ENCODE assay signal across 8 cellular contexts in the genomic region with DNA sequence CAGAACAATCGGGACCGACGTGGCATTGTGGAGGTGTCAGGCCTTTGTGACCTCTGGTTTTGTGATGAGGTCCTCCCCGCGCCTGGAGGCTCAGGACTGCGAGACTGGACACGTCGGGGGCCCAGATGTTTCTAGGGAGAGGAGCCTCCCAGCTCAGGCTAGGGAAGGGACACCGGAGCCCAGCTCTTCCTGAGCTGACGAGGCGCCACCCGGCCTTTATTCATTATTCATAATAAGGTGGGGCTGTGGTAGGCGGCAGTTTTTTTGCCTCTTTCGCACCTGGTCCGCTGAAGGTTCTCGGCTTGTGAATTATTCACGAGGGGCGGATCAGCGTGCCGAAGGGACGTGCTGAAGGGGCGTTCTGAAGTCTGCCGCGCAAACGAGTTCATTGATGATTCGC. TPM values are rescaled to one million over a fixed set of nuclear protein-coding genes. Genes with fewer than 3 reads are reported as not detected.
DNase-seq lines count a peak whose midpoint lies in the region; ATAC-seq and TF ChIP-seq lines count a peak whose summit lies in the region.

No MANE protein-coding gene starts in this region.

- TF ChIP-seq CTCF in DOHH2 (IDR thresholded peaks at IDR 0.05; ENCODE audit: low read depth, low read length, poor library complexity, severe bottlenecking): no peak
- no peak for TF ChIP-seq CTCF in endodermal cell (conservative IDR thresholded peaks at IDR 0.05)
- no peak for TF ChIP-seq CTCF in WERI-Rb-1 (IDR thresholded peaks at IDR 0.05; ENCODE audit: low read depth, low read length)

- H3K4me1 ChIP-seq in DOHH2 (ENCODE audit: control insufficient read depth, low read length) (peaks cover 38% of the 10 kb centered on the region), endodermal cell (ENCODE audit: control insufficient read depth, insufficient read depth, low read length) (no peaks in the 10 kb centered on the region), neuron (ENCODE audit: insufficient read depth, low read length) (peaks cover 22% of the 10 kb centered on the region), urinary bladder (ENCODE audit: insufficient read depth) (no peaks in the 10 kb centered on the region)

- H3K4me3 Mint-ChIP-seq in endodermal cell: peak overlapping the region; percentile 65

- H3K79me2 ChIP-seq in DOHH2 (ENCODE audit: control insufficient read depth, low read length): peaks cover 40% of the 10 kb centered on the region

- 1 to 2% methylated on average over 9 to 25 of the region's 26 CpGs for whole genome bisulfite sequencing in endodermal cell (ENCODE audit: insufficient coverage in 1 of 2, insufficient read length in 1 of 2), 2 experiments
- 10% methylated on average over 26 of the region's 26 CpGs for WGBS in urinary bladder

- ATAC-seq in GM21528 (IDR thresholded peaks at IDR 0.05; ENCODE audit: low FRiP score, unreplicated experiment): no peak

- no peaks in the 10 kb centered on the region for H3K9me2 ChIP-seq in DOHH2 (replicated peaks; ENCODE audit: control insufficient read depth, low read length)

- H3K27ac ChIP-seq in DOHH2 (ENCODE audit: low read depth, low read length): peak overlapping the region; percentile 96
- no peak overlapping the region for H3K27ac ChIP-seq in endodermal cell (ENCODE audit: low read depth, low read length)
- no peak overlapping the region for H3K27ac ChIP-seq in urinary bladder (ENCODE audit: low read depth)
- no peak overlapping the region for H3K27ac ChIP-seq in WERI-Rb-1

- H3K4me3 ChIP-seq in DOHH2 (ENCODE audit: low read length) (peak overlapping the region; percentile 81), endodermal cell (ENCODE audit: low read length) (peak overlapping the region; percentile 73), neuron (ENCODE audit: low read length) (peak overlapping the region; percentile 50), urinary bladder (ENCODE audit: low read depth, low read length) (peak overlapping the region; percentile 48), WERI-Rb-1 (ENCODE audit: low read depth, low read length) (no peak overlapping the region)

- H3K27ac Mint-ChIP-seq in endodermal cell: no peak overlapping the region

- H3K27me3 ChIP-seq in DOHH2 (ENCODE audit: control insufficient read depth, low read length): no peaks in the 10 kb centered on the region
- H3K27me3 ChIP-seq in endodermal cell (ENCODE audit: control insufficient read depth, insufficient read depth, low read length, poor library complexity, severe bottlenecking): peaks cover 9% of the 10 kb centered on the region
- H3K27me3 ChIP-seq in neuron (ENCODE audit: insufficient read depth, low read length): no peaks in the 10 kb centered on the region
- peaks cover 42% of the 10 kb centered on the region for H3K27me3 ChIP-seq in WERI-Rb-1 (ENCODE audit: insufficient read depth, low read depth, severe bottlenecking)

- H4K20me1 ChIP-seq in DOHH2 (ENCODE audit: control insufficient read depth, insufficient read depth, low read depth, low read length): peaks cover 3% of the 10 kb centered on the region; the same call in 1 of the 2 replicates

- peak overlapping the region; percentile 92 for H3K4me2 ChIP-seq in DOHH2 (ENCODE audit: low read length)

- H3K9ac ChIP-seq in endodermal cell (ENCODE audit: extremely low read depth, low read length, poor library complexity, severe bottlenecking): no peak overlapping the region

- DNase-seq in NCI-H146 treated with DMSO at 0.1 percent for 48 hours (lab: John Stamatoyannopoulos, UW; ENCODE audit: unreplicated experiment) (peak; percentile 54), endodermal cell (peak; percentile 72), WERI-Rb-1 (no peak)
- DNase-seq in activated CD4-positive, alpha-beta T cell treated with anti-CD3 and anti-CD28 coated beads, Interleukin-2, amount 50 U/mL, for 1 hour: peak; percentile 39

- no peak overlapping the region for H2AFZ ChIP-seq in neuron (ENCODE audit: low read depth, low read length)

- peaks cover 6% of the 10 kb centered on the region for H3K9me3 Mint-ChIP-seq in endodermal cell

- H3K4me1 Mint-ChIP-seq in endodermal cell: peaks cover 20% of the 10 kb centered on the region

- peaks cover 55% of the 10 kb centered on the region for H3K27me3 Mint-ChIP-seq in endodermal cell (ENCODE audit: insufficient read depth)

- H3K36me3 Mint-ChIP-seq in endodermal cell (ENCODE audit: low read depth): peaks cover 22% of the 10 kb centered on the region

- peaks cover 38% of the 10 kb centered on the region for H3K36me3 ChIP-seq in DOHH2 (ENCODE audit: control insufficient read depth, low read length)
- H3K36me3 ChIP-seq in endodermal cell (ENCODE audit: control insufficient read depth, insufficient read depth, low read length): peaks cover 7% of the 10 kb centered on the region
- peaks cover 18% of the 10 kb centered on the region for H3K36me3 ChIP-seq in neuron (ENCODE audit: insufficient read depth, low read length)
- peaks cover 4% of the 10 kb centered on the region for H3K36me3 ChIP-seq in urinary bladder (ENCODE audit: insufficient read depth)
- peaks cover 14% of the 10 kb centered on the region for H3K36me3 ChIP-seq in WERI-Rb-1

- H3K9me3 ChIP-seq in DOHH2 (ENCODE audit: control insufficient read depth, insufficient read depth, low read length) (no peaks in the 10 kb centered on the region), endodermal cell (ENCODE audit: control insufficient read depth, low read length) (no peaks in the 10 kb centered on the region), neuron (ENCODE audit: low read length) (no peaks in the 10 kb centered on the region), WERI-Rb-1 (ENCODE audit: severe bottlenecking) (no peaks in the 10 kb centered on the region)

- H3F3A ChIP-seq in DOHH2 (ENCODE audit: control insufficient read depth, insufficient read depth): peaks cover 20% of the 10 kb centered on the region

RNA-seq across cellular contexts. Expression of gene UBA1, which starts 2.3 kb away (rescaled TPM):
- 100 to 1,000 TPM; 233 to 448 TPM for total RNA-seq in endodermal cell
- polyA plus RNA-seq in endodermal cell (2013, experiment 1 of 2): 280 TPM
- polyA plus RNA-seq in endodermal cell (2013, experiment 2 of 2): 253 TPM
- total RNA-seq in urinary bladder: 61.0 TPM
- polyA plus RNA-seq in urinary bladder: 119 TPM

RNA-seq across cellular contexts. Expression of gene CDK16, which starts 27.1 kb away (rescaled TPM):
- total RNA-seq in endodermal cell (100 to 1,000 TPM; 167 to 245 TPM), urinary bladder (49.1 TPM)
- 166 TPM for polyA plus RNA-seq in endodermal cell (2013, experiment 1 of 2)
- 145 TPM for polyA plus RNA-seq in endodermal cell (2013, experiment 2 of 2)
- polyA plus RNA-seq in urinary bladder: 56.8 TPM

RNA-seq across cellular contexts. Expression of gene USP11, which starts 41.5 kb away (rescaled TPM):
- 100 to 1,000 TPM; 113 to 214 TPM for total RNA-seq in endodermal cell
- 126 TPM for polyA plus RNA-seq in endodermal cell (2013, experiment 1 of 2)
- 106 TPM for polyA plus RNA-seq in endodermal cell (2013, experiment 2 of 2)
- 52.5 TPM for total RNA-seq in urinary bladder
- polyA plus RNA-seq in urinary bladder: 45.6 TPM

RNA-seq across cellular contexts. Expression of gene RBM10, which starts 46.3 kb away (rescaled TPM):
- total RNA-seq in endodermal cell (10 to 100 TPM; 48.3 to 50.6 TPM), urinary bladder (22.4 TPM)
- polyA plus RNA-seq in endodermal cell (2013, experiment 1 of 2): 64.6 TPM
- polyA plus RNA-seq in endodermal cell (2013, experiment 2 of 2): 58.3 TPM
- polyA plus RNA-seq in urinary bladder: 34.7 TPM

RNA-seq across cellular contexts. Expression of gene NDUFB11, which starts 46.8 kb away (rescaled TPM):
- total RNA-seq in endodermal cell (100 to 1,000 TPM in 1 of 2 donors, 10 to 100 TPM in 1; 86.1 to 108 TPM), urinary bladder (47.5 TPM)
- polyA plus RNA-seq in endodermal cell (2013, experiment 1 of 2): 112 TPM
- polyA plus RNA-seq in endodermal cell (2013, experiment 2 of 2): 102 TPM
- polyA plus RNA-seq in urinary bladder: 73.6 TPM
